In the genomic region with DNA sequence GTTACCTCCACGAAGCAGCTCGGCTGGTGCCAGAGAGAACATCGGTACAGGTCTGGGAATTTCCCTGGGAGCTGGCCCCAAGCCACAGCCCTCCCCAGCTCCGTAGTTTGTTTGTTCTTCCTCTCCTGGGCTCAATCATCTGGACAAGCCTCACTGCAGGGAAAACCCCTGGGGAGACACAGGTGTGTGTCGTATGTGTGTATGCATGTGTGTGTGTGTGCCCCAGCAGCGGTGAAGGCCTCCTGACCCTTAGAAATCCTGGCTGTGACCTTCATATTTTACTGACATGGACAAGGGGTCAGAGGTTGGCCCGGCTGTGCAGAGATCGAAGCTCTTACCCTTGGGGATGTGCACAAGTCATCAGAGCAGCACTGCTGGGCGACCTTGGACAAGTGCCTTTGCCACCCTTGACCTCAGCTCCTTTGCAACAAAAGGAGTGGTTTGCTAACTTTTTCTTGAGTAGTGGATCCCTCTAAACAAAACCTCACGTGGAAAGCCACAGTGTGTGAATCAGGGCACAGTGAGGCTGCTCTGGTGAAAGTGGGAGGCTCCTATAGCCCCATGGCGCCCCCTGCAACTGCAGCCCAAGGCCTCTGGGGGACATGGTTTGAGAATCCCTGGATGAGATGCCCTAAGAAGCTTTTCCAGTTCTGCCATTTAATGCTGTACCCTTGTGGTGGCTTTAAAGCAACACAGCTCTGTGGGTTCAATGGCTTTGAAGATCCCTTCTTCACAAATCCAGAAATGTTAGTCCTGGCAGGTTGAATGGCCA, we compare ENCODE assay signal across 8 cellular contexts.
DNase-seq lines count a peak whose midpoint lies in the region; ATAC-seq lines count a peak whose summit lies in the region.

No MANE protein-coding gene starts in this region.

- DNase-seq in activated T-cell treated with anti-CD3 and anti-CD28 coated beads for 48 hours (ENCODE audit: low read depth), result peak; percentile 6
- DNase-seq in activated T-cell treated with anti-CD3 and anti-CD28 coated beads, Interleukin-2, amount 50 U/mL, for 1 hour, result no peak
- DNase-seq in NCI-H146 treated with DMSO at 0.1 percent for 48 hours (lab: John Stamatoyannopoulos, UW; ENCODE audit: unreplicated experiment), result peak; percentile 69
- peak; percentile 40 for DNase-seq in ecto neural progenitor cell (ENCODE audit: low spot score)
- peak; percentile 52 for DNase-seq in stimulated activated CD8-positive, alpha-beta memory T cell treated with anti-CD3 and anti-CD28 coated beads, Interleukin-4, amount 100 ng/mL, for 48 hours
- no peak for DNase-seq in RKO (ENCODE audit: low spot score)
- DNase-seq in posterior cingulate gyrus, result no peak

- intact Hi-C loops in posterior cingulate gyrus (cut with DNase I), result no loop called here

- ATAC-seq in GM21447 (IDR thresholded peaks at IDR 0.05; ENCODE audit: unreplicated experiment), result no peak

Comparison
In these comparisons a context has a peak if more than half of its experiments do, and no peak if none do; other contexts are left out.
1. DNase-seq: peak in activated T-cell treated with anti-CD3 and anti-CD28 coated beads for 48 hours (single experiment), NCI-H146 treated with DMSO at 0.1 percent for 48 hours (single experiment), ecto neural progenitor cell (single experiment) and stimulated activated CD8-positive, alpha-beta memory T cell treated with anti-CD3 and anti-CD28 coated beads, Interleukin-4, amount 100 ng/mL, for 48 hours (single experiment); none in activated T-cell treated with anti-CD3 and anti-CD28 coated beads, Interleukin-2, amount 50 U/mL, for 1 hour (single experiment), RKO (single experiment) and posterior cingulate gyrus (0 of 10).